Comparison of ENCODE assay signal across 17 cellular contexts in the genomic region with DNA sequence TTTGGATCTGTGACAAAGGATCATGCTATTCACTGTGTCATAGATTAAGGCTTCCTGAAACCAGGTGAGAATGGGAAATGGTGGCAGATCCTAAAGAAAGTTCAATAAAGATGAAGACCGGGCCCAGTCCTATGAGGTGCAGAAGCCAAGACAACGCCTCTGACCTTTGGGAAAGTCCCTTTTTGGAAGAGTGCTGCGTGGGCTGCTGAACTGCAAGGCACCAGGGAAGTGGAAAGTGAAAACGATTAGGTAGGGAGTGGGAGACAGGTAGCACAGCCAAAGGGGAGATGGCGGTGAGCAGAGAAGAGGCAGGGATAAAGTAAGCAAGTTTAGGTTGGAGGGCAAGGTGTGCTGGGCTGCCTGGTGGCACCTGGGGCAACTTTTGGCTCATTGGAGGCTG. TPM values are rescaled to one million over a fixed set of nuclear protein-coding genes. Genes with fewer than 3 reads are reported as not detected.
DNase-seq lines count a peak whose midpoint lies in the region; ATAC-seq and TF ChIP-seq lines count a peak whose summit lies in the region.
"Had no signal": no experiment of that assay in that cellular context is flagged by ENCODE, and none has a peak within 500 bp of the region (broad histone marks: within the 10 kb centered on the region; RNA-seq: fewer than 3 reads in every experiment).

No MANE protein-coding gene starts in this region.

- peak overlapping the region; percentile 5 for H3K27ac Mint-ChIP-seq in activated T-cell treated with anti-CD3 and anti-CD28 coated beads, Interleukin-2, amount 50 U/mL, for 72 hours
- peak overlapping the region; percentile 17 for H3K27ac Mint-ChIP-seq in Caco-2 (ENCODE audit: unreplicated experiment)
- H3K27ac Mint-ChIP-seq: brain had no signal

- H3K4me1 Mint-ChIP-seq in activated T-cell treated with anti-CD3 and anti-CD28 coated beads, Interleukin-2, amount 50 U/mL, for 72 hours (ENCODE audit: low read depth): peaks cover 31% of the 10 kb centered on the region
- H3K4me1 Mint-ChIP-seq in Caco-2 (ENCODE audit: low read depth, unreplicated experiment): peaks cover 47% of the 10 kb centered on the region

- no peak for TF ChIP-seq POLR2A in esophagus squamous epithelium (IDR thresholded peaks at IDR 0.05)
- no peak for TF ChIP-seq POLR2A in lower leg skin (IDR thresholded peaks at IDR 0.05)

- no peak for TF ChIP-seq CTCF in Caco-2 (IDR thresholded peaks at IDR 0.05; ENCODE audit: insufficient read depth in 1 of 2, low read depth in 1 of 2, low read length in 1 of 2, severe bottlenecking in 1 of 2, unreplicated experiment in 1 of 2)
- TF ChIP-seq CTCF in esophagus squamous epithelium (IDR thresholded peaks at IDR 0.05): no peak
- TF ChIP-seq CTCF in lower leg skin (IDR thresholded peaks at IDR 0.05): no peak

- H3K4me3 ChIP-seq in Caco-2 (ENCODE audit: low read depth, low read length) (no peak overlapping the region), esophagus squamous epithelium (no peak overlapping the region), lower leg skin (ENCODE audit: low read depth, poor library complexity, severe bottlenecking) (no peak overlapping the region)
- H3K4me3 ChIP-seq: suprapubic skin had no signal

- no peaks in the 10 kb centered on the region for H3K9me3 Mint-ChIP-seq in activated T-cell treated with anti-CD3 and anti-CD28 coated beads, Interleukin-2, amount 50 U/mL, for 72 hours
- no peaks in the 10 kb centered on the region for H3K9me3 Mint-ChIP-seq in Caco-2 (ENCODE audit: unreplicated experiment)

- CTCF ChIA-PET in Caco-2 (lab: Charles Lee): no interaction called here

- no peaks in the 10 kb centered on the region for H3K27me3 Mint-ChIP-seq in activated T-cell treated with anti-CD3 and anti-CD28 coated beads, Interleukin-2, amount 50 U/mL, for 72 hours (ENCODE audit: low read depth)
- no peaks in the 10 kb centered on the region for H3K27me3 Mint-ChIP-seq in Caco-2 (ENCODE audit: insufficient read depth, unreplicated experiment)
- H3K27me3 Mint-ChIP-seq: brain had no signal

- peak overlapping the region in 1 of 2 donors; percentile 6 for H3K4me3 Mint-ChIP-seq in activated T-cell treated with anti-CD3 and anti-CD28 coated beads, Interleukin-2, amount 50 U/mL, for 72 hours
- no peak overlapping the region for H3K4me3 Mint-ChIP-seq in Caco-2 (ENCODE audit: unreplicated experiment)
- H3K4me3 Mint-ChIP-seq: brain had no signal

- peaks cover 28% of the 10 kb centered on the region for H3K4me1 ChIP-seq in Caco-2
- H3K4me1 ChIP-seq in esophagus squamous epithelium: peaks cover 13 to 100% (median 55%) of the 10 kb centered on the region in 3 donors

- WGBS in esophagus squamous epithelium, 2 donors: 64 to 71% methylated on average over 5 of the region's 5 CpGs
- 81 to 82% methylated on average over 5 of the region's 5 CpGs for WGBS in lower leg skin, 2 donors

- DNase-seq in activated T-cell treated with anti-CD3 and anti-CD28 coated beads, Interleukin-2, amount 50 U/mL, for 72 hours: no peak
- no peak for DNase-seq in activated T-cell treated with anti-CD3 and anti-CD28 coated beads, Interleukin-2, amount 50 U/mL, for 48 hours
- DNase-seq in Caco-2 (no peak), esophagus squamous epithelium (lab: John Stamatoyannopoulos, UW) (no peak), lower leg skin (ENCODE audit: low spot score in 2 of 2) (no peak), NCI-H187 treated with DMSO at 0.1 percent for 48 hours (lab: John Stamatoyannopoulos, UW) (no peak)
- no peak for DNase-seq in stimulated activated naive CD8-positive, alpha-beta T cell treated with anti-CD3 and anti-CD28 coated beads, Interleukin-15, Interleukin-2, amounts not matched to agents 100 U/mL and 50 U/mL, for 24 hours
- DNase-seq: activated CD4-positive, alpha-beta T cell treated with anti-CD3 and anti-CD28 coated beads for 4 hours; activated gamma-delta T cell treated with Interleukin-2 at 50 U/mL for 16 hours; Kasumi-1; NCI-H1436 treated with DMSO at 0.1 percent for 48 hours; NCI-H2227 treated with DMSO at 0.1 percent for 48 hours; NK-92 treated with Interleukin-12 subunit alpha and Interleukin-12 subunit beta, amount 100 ng/mL, for 24 hours; nucleus accumbens had no signal

- POLR2A ChIA-PET in Caco-2 (lab: Charles Lee): no interaction called here

- intact Hi-C loops in Caco-2 (cut with micrococcal nuclease; ENCODE audit: unreplicated experiment): no loop called here
- intact Hi-C loops in esophagus squamous epithelium (cut with DNase I): no loop called here
- intact Hi-C loops in lower leg skin (cut with DNase I; ENCODE audit: low total_unique reads): no loop called here

- ATAC-seq in activated T-cell treated with anti-CD3 and anti-CD28 coated beads, Interleukin-2, amount 50 U/mL, for 72 hours (replicated peaks in 1 of 2): peak in 1 of 2 donors; percentile 60
- ATAC-seq in stimulated activated naive CD8-positive, alpha-beta T cell treated with anti-CD3 and anti-CD28 coated beads, Interleukin-15, Interleukin-2, amounts not matched to agents 100 U/mL and 50 U/mL, for 24 hours: peak; percentile 81
- ATAC-seq in GM21529 (IDR thresholded peaks at IDR 0.05; ENCODE audit: unreplicated experiment): no peak

- no TSS peak for BruUV-seq in Caco-2 (replicated peaks; lab: Mats Ljungman, UMichigan)

- peak overlapping the region in 3 of 4 donors; percentile 11 to 75 (median 66) for H3K27ac ChIP-seq in esophagus squamous epithelium
- H3K27ac ChIP-seq: suprapubic skin had no signal

- H3K27me3 ChIP-seq in Caco-2 (replicated peaks; ENCODE audit: control insufficient read depth, insufficient read depth, low read length) (no peaks in the 10 kb centered on the region), esophagus squamous epithelium (no peaks in the 10 kb centered on the region)
- H3K27me3 ChIP-seq: suprapubic skin had no signal

- H3K36me3 ChIP-seq in Caco-2 (ENCODE audit: control insufficient read depth, insufficient read depth, low read length): 0 out of 2 replicates have a peak, but pooled peaks cover 7% of the 10 kb centered on the region
- peaks cover 0 to 9% (median 0%) of the 10 kb centered on the region in 3 donors for H3K36me3 ChIP-seq in esophagus squamous epithelium
- H3K36me3 ChIP-seq: suprapubic skin had no signal

- H3K9me3 ChIP-seq in Caco-2 (no peaks in the 10 kb centered on the region), esophagus squamous epithelium (no peaks in the 10 kb centered on the region)
- H3K9me3 ChIP-seq: suprapubic skin had no signal

- no peaks in the 10 kb centered on the region for H3K36me3 Mint-ChIP-seq in activated T-cell treated with anti-CD3 and anti-CD28 coated beads, Interleukin-2, amount 50 U/mL, for 72 hours (ENCODE audit: insufficient read depth in 2 of 2)
- peaks cover 35% of the 10 kb centered on the region for H3K36me3 Mint-ChIP-seq in Caco-2 (ENCODE audit: insufficient read depth, unreplicated experiment)

RNA-seq across cellular contexts. Expression of a gene that starts 16.3 kb away (rescaled TPM):
- 10 to 100 TPM; 14.9 to 26.9 TPM for total RNA-seq in activated T-cell treated with anti-CD3 and anti-CD28 coated beads, Interleukin-2, amount 50 U/mL, for 72 hours
- total RNA-seq in Caco-2 (2022) (41.6 TPM in 2 replicates), esophagus squamous epithelium (10 to 100 TPM; 18.3 to 58.7 (median 29.7) TPM), lower leg skin (10 to 100 TPM; 37.6 to 59.5 (median 45.4) TPM)
